Comparison of ENCODE assay signal across 11 cellular contexts in the genomic region with DNA sequence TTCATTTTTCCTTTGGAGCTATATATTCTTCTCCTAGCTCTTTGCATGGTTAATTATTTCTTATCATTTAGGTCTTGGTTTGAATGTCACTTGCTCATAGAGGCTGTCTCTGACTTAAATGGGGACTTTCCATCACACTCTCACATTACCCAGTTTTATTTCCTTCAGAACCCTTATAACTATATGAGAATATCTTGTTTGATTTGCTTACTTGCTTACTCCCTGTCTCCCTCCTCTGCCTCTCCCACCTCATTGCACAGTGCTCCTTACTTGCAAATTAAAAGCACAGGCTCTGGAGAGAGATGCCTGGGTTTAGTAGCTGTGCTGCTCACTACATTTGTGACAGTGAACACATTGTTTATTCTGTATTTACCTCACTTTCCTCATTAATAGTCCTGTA.
DNase-seq lines count a peak whose midpoint lies in the region; ATAC-seq and TF ChIP-seq lines count a peak whose summit lies in the region.
"Had no signal": no experiment of that assay in that cellular context is flagged by ENCODE, and none has a peak within 500 bp of the region (broad histone marks: within the 10 kb centered on the region; RNA-seq: fewer than 3 reads in every experiment).

No MANE protein-coding gene starts in this region.

- H3K9me3 Mint-ChIP-seq in GM23338 = no peaks in the 10 kb centered on the region
- H3K9me3 Mint-ChIP-seq in activated T-cell treated with anti-CD3 and anti-CD28 coated beads, Interleukin-2, amount 50 U/mL, for 24 hours = no peaks in the 10 kb centered on the region

- H3K9me3 ChIP-seq in lung (ENCODE audit: control insufficient read depth in 2 of 2, insufficient read depth in 1 of 2, low read length in 1 of 2) = no peaks in the 10 kb centered on the region

- H3K4me3 ChIP-seq in GM23338 (no peak overlapping the region), lung (no peak overlapping the region)

- peaks cover 50% of the 10 kb centered on the region for H3K4me1 Mint-ChIP-seq in GM23338
- peaks cover 5% of the 10 kb centered on the region for H3K4me1 Mint-ChIP-seq in activated T-cell treated with anti-CD3 and anti-CD28 coated beads, Interleukin-2, amount 50 U/mL, for 24 hours (ENCODE audit: low read depth)

- H3K27me3 Mint-ChIP-seq in GM23338 (ENCODE audit: insufficient read depth, low read depth, poor library complexity) = no peaks in the 10 kb centered on the region
- peaks cover 27% of the 10 kb centered on the region for H3K27me3 Mint-ChIP-seq in activated T-cell treated with anti-CD3 and anti-CD28 coated beads, Interleukin-2, amount 50 U/mL, for 24 hours

- no peaks in the 10 kb centered on the region for H3F3A ChIP-seq in GM23338 (replicated peaks; ENCODE audit: low read depth)

- H3K27me3 ChIP-seq in GM23338 (ENCODE audit: insufficient read depth) (no peaks in the 10 kb centered on the region), lung (ENCODE audit: control insufficient read depth, insufficient read depth) (no peaks in the 10 kb centered on the region)

- no peak overlapping the region for H3K4me3 Mint-ChIP-seq in GM23338
- H3K4me3 Mint-ChIP-seq in activated T-cell treated with anti-CD3 and anti-CD28 coated beads, Interleukin-2, amount 50 U/mL, for 24 hours = no peak overlapping the region

- H3K4me2 ChIP-seq in GM23338 = peak overlapping the region; percentile 0; the same call in 1 of the 2 replicates

- H3K36me3 Mint-ChIP-seq in GM23338 (ENCODE audit: low read depth) = peaks cover 14% of the 10 kb centered on the region
- H3K36me3 Mint-ChIP-seq in activated T-cell treated with anti-CD3 and anti-CD28 coated beads, Interleukin-2, amount 50 U/mL, for 24 hours (ENCODE audit: low read depth) = no peaks in the 10 kb centered on the region

- peak overlapping the region; percentile 75 for H3K27ac ChIP-seq in GM23338 (ENCODE audit: low read depth)
- no peak overlapping the region for H3K27ac ChIP-seq in lung (ENCODE audit: low read depth in 1 of 2, low read length in 1 of 2)

- no peaks in the 10 kb centered on the region for H3K9me2 ChIP-seq in GM23338 (ENCODE audit: insufficient read depth)

- H3K36me3 ChIP-seq in GM23338 (ENCODE audit: insufficient read depth) (no peaks in the 10 kb centered on the region), lung (ENCODE audit: control insufficient read depth in 2 of 2, insufficient read depth in 2 of 2, low read length in 2 of 2) (no peaks in the 10 kb centered on the region)

- 0 out of 2 replicates have a peak, but pooled peaks cover 2% of the 10 kb centered on the region for H4K20me1 ChIP-seq in GM23338 (replicated peaks; ENCODE audit: insufficient read depth)

- peak overlapping the region; percentile 64 for H3K27ac Mint-ChIP-seq in GM23338
- no peak overlapping the region for H3K27ac Mint-ChIP-seq in activated T-cell treated with anti-CD3 and anti-CD28 coated beads, Interleukin-2, amount 50 U/mL, for 24 hours

- no peak overlapping the region for H2AFZ ChIP-seq in GM23338

- ATAC-seq in GM23338 (no peak), lung (ENCODE audit: insufficient read depth, low FRiP score) (peak; percentile 24), GM19455 (IDR thresholded peaks at IDR 0.05; ENCODE audit: unreplicated experiment) (no peak), HG02798 (IDR thresholded peaks at IDR 0.05; ENCODE audit: poor library complexity, unreplicated experiment) (no peak)

- peaks cover 47% of the 10 kb centered on the region for H3K4me1 ChIP-seq in GM23338 (ENCODE audit: insufficient read depth)
- H3K4me1 ChIP-seq in lung (ENCODE audit: control insufficient read depth in 2 of 2, insufficient read depth in 2 of 2, low read length in 2 of 2) = peaks cover 6 to 8% of the 10 kb centered on the region in 2 donors

- DNase-seq in AG09319 (ENCODE audit: extremely low read depth, low read depth) = peak; percentile 35
- DNase-seq in GM23338 (ENCODE audit: low spot score) = no peak
- peak; percentile 15 for DNase-seq in amniotic epithelial cell (ENCODE audit: low read depth)
- no peak for DNase-seq in lung (ENCODE audit: low spot score)
- no peak for DNase-seq in T-helper 2 cell
- DNase-seq in activated T-cell treated with anti-CD3 and anti-CD28 coated beads, Interleukin-2, amount 50 U/mL, for 24 hours = no peak
- DNase-seq: activated CD8-positive, alpha-beta memory T cell treated with anti-CD3 and anti-CD28 coated beads for 24 hours; NCI-H187 treated with DMSO at 0.1 percent for 48 hours; right cardiac atrium had no signal

- peaks cover 58% of the 10 kb centered on the region for H3K79me2 ChIP-seq in GM23338 (replicated peaks; ENCODE audit: insufficient read depth)

- TF ChIP-seq CTCF in AG09319 (IDR thresholded peaks at IDR 0.05; ENCODE audit: low read depth, low read length) = peak; percentile 50
- no peak for TF ChIP-seq CTCF in GM23338 (conservative IDR thresholded peaks at IDR 0.05; ENCODE audit: low read depth in 2 of 2)
- no peak for TF ChIP-seq CTCF in lung (IDR thresholded peaks at IDR 0.05; ENCODE audit: control extremely low read depth, extremely low read depth)

TF ChIP-seq in GM23338, 12 proteins besides CTCF, POLR2A, EP300 and RAD21:
- TF ChIP-seq EZH2phosphoT487 (IDR thresholded peaks at IDR 0.05; ENCODE audit: unreplicated experiment) = no peak
- TF ChIP-seq STAT1 (IDR thresholded peaks at IDR 0.05; ENCODE audit: unreplicated experiment) = no peak

Comparison
In these comparisons a context has a peak if more than half of its experiments do, and no peak if none do; other contexts are left out.
1. DNase-seq: peak in AG09319 (single experiment) and amniotic epithelial cell (single experiment); none in GM23338 (single experiment), lung (single experiment), T-helper 2 cell (0 of 5) and activated T-cell treated with anti-CD3 and anti-CD28 coated beads, Interleukin-2, amount 50 U/mL, for 24 hours (single experiment).